31 cellular contexts compared by ENCODE assay signal in genomic region chr19:33556261-33556660, GRCh38.
"Had no signal": no experiment of that assay in that cellular context is flagged by ENCODE, and none has a peak within 500 bp of the region (broad histone marks: within the 10 kb centered on the region; RNA-seq: fewer than 3 reads in every experiment).

No MANE protein-coding gene starts in this region.

- H3K4me3 Mint-ChIP-seq: activated CD4-positive, alpha-beta memory T cell treated with anti-CD3 and anti-CD28 coated beads, Interleukin-2, amount 10 ng/mL, durations not matched to agents 7 days and 5 days; activated CD4-positive, alpha-beta T cell treated with anti-CD3 and anti-CD28 coated beads for 36 hours; activated CD4-positive, alpha-beta T cell treated with anti-CD3 and anti-CD28 coated beads, Interleukin-2, amount 10 ng/mL, durations not matched to agents 24 days and 14 days; activated naive CD4-positive, alpha-beta T cell treated with anti-CD3 and anti-CD28 coated beads, Interleukin-2, amount 10 ng/mL, durations not matched to agents 7 days and 5 days; activated naive CD8-positive, alpha-beta T cell treated with anti-CD3 and anti-CD28 coated beads, Interleukin-2, amount 10 ng/mL, durations not matched to agents 7 days and 5 days; activated T-cell treated with anti-CD3 and anti-CD28 coated beads, Interleukin-2, amount 50 U/mL, for 24 hours; activated T-cell treated with anti-CD3 and anti-CD28 coated beads, Interleukin-2, amount 50 U/mL, for 72 hours; brain; endodermal cell had no signal

- H3K27ac ChIP-seq: ascending aorta, breast epithelium, cardiac muscle cell, colonic mucosa, dorsolateral prefrontal cortex, esophagus muscularis mucosa, foreskin keratinocyte, gastrocnemius medialis had no signal

- DNase-seq: activated CD4-positive, alpha-beta memory T cell treated with anti-CD3 and anti-CD28 coated beads, Interleukin-2, amount 10 ng/mL, durations not matched to agents 7 days and 5 days; activated CD4-positive, alpha-beta T cell treated with anti-CD3 and anti-CD28 coated beads for 36 hours; activated CD4-positive, alpha-beta T cell treated with anti-CD3 and anti-CD28 coated beads, Interleukin-2, amount 10 ng/mL, durations not matched to agents 24 days and 14 days; activated CD4-positive, alpha-beta T cell treated with anti-CD3 and anti-CD28 coated beads, Interleukin-2, amount 50 U/mL, for 4 hours; activated CD4-positive, CD25-positive, alpha-beta regulatory T cell treated with anti-CD3 and anti-CD28 coated beads, Interleukin-2, amount 50 U/mL, for 72 hours; activated CD8-positive, alpha-beta memory T cell treated with anti-CD3 and anti-CD28 coated beads, Interleukin-2, amount 50 U/mL, for 48 hours; activated gamma-delta T cell; activated naive CD4-positive, alpha-beta T cell; activated naive CD4-positive, alpha-beta T cell treated with anti-CD3 and anti-CD28 coated beads, Interleukin-2, amount 10 ng/mL, durations not matched to agents 7 days and 5 days; activated naive CD8-positive, alpha-beta T cell treated with anti-CD3 and anti-CD28 coated beads, Interleukin-2, amount 10 ng/mL, durations not matched to agents 7 days and 5 days; activated T-cell treated with anti-CD3 and anti-CD28 coated beads for 4 hours; activated T-cell treated with anti-CD3 and anti-CD28 coated beads, Interleukin-2, amount 50 U/mL, for 24 hours; activated T-cell treated with anti-CD3 and anti-CD28 coated beads, Interleukin-2, amount 50 U/mL, for 72 hours; central memory CD4-positive, alpha-beta T cell; cerebellar nuclear complex; colonic mucosa; effector memory CD4-positive, alpha-beta T cell; endodermal cell; erythroblast; foreskin keratinocyte; gastrocnemius medialis; glutamatergic neuron; T-helper 1 cell; T-helper 2 cell had no signal

- H3K4me1 ChIP-seq: ascending aorta, breast epithelium, colonic mucosa, esophagus muscularis mucosa, foreskin keratinocyte, gastrocnemius medialis had no signal

- ATAC-seq: activated CD4-positive, alpha-beta T cell treated with anti-CD3 and anti-CD28 coated beads for 36 hours; activated naive CD4-positive, alpha-beta T cell treated with anti-CD3 and anti-CD28 coated beads, Interleukin-2, amount 50 U/mL, for 72 hours; activated T-cell treated with anti-CD3 and anti-CD28 coated beads, Interleukin-2, amount 50 U/mL, for 72 hours; foreskin keratinocyte; gastrocnemius medialis had no signal

- H3K4me1 Mint-ChIP-seq: activated CD4-positive, alpha-beta memory T cell treated with anti-CD3 and anti-CD28 coated beads, Interleukin-2, amount 10 ng/mL, durations not matched to agents 7 days and 5 days; activated CD4-positive, alpha-beta T cell treated with anti-CD3 and anti-CD28 coated beads for 36 hours; activated CD4-positive, alpha-beta T cell treated with anti-CD3 and anti-CD28 coated beads, Interleukin-2, amount 10 ng/mL, durations not matched to agents 24 days and 14 days; activated naive CD4-positive, alpha-beta T cell treated with anti-CD3 and anti-CD28 coated beads, Interleukin-2, amount 10 ng/mL, durations not matched to agents 7 days and 5 days; activated naive CD8-positive, alpha-beta T cell treated with anti-CD3 and anti-CD28 coated beads, Interleukin-2, amount 10 ng/mL, durations not matched to agents 7 days and 5 days; endodermal cell had no signal

- H3K9me3 ChIP-seq: ascending aorta, breast epithelium, colonic mucosa, esophagus muscularis mucosa, gastrocnemius medialis had no signal

- H3K4me3 ChIP-seq: ascending aorta, breast epithelium, cardiac muscle cell, colonic mucosa, dorsolateral prefrontal cortex, esophagus muscularis mucosa, gastrocnemius medialis had no signal

- H3K27ac Mint-ChIP-seq: activated CD4-positive, alpha-beta memory T cell treated with anti-CD3 and anti-CD28 coated beads, Interleukin-2, amount 10 ng/mL, durations not matched to agents 7 days and 5 days; activated CD4-positive, alpha-beta T cell treated with anti-CD3 and anti-CD28 coated beads for 36 hours; activated CD4-positive, alpha-beta T cell treated with anti-CD3 and anti-CD28 coated beads, Interleukin-2, amount 10 ng/mL, durations not matched to agents 24 days and 14 days; activated naive CD4-positive, alpha-beta T cell treated with anti-CD3 and anti-CD28 coated beads, Interleukin-2, amount 50 U/mL, for 72 hours; activated naive CD8-positive, alpha-beta T cell treated with anti-CD3 and anti-CD28 coated beads, Interleukin-2, amount 10 ng/mL, durations not matched to agents 7 days and 5 days; activated T-cell treated with anti-CD3 and anti-CD28 coated beads, Interleukin-2, amount 50 U/mL, for 24 hours; activated T-cell treated with anti-CD3 and anti-CD28 coated beads, Interleukin-2, amount 50 U/mL, for 72 hours; endodermal cell had no signal

- H3K27me3 ChIP-seq: ascending aorta, cardiac muscle cell, colonic mucosa had no signal

- H3K36me3 Mint-ChIP-seq: activated naive CD4-positive, alpha-beta T cell treated with anti-CD3 and anti-CD28 coated beads, Interleukin-2, amount 10 ng/mL, durations not matched to agents 7 days and 5 days; activated naive CD4-positive, alpha-beta T cell treated with anti-CD3 and anti-CD28 coated beads, Interleukin-2, amount 50 U/mL, for 72 hours; activated naive CD8-positive, alpha-beta T cell treated with anti-CD3 and anti-CD28 coated beads, Interleukin-2, amount 10 ng/mL, durations not matched to agents 7 days and 5 days; brain had no signal

- H3K36me3 ChIP-seq: ascending aorta, breast epithelium, cardiac muscle cell, colonic mucosa, esophagus muscularis mucosa, gastrocnemius medialis had no signal

- H3K27me3 Mint-ChIP-seq: activated CD4-positive, alpha-beta T cell treated with anti-CD3 and anti-CD28 coated beads for 36 hours; activated CD4-positive, alpha-beta T cell treated with anti-CD3 and anti-CD28 coated beads, Interleukin-2, amount 10 ng/mL, durations not matched to agents 24 days and 14 days; activated naive CD4-positive, alpha-beta T cell treated with anti-CD3 and anti-CD28 coated beads, Interleukin-2, amount 10 ng/mL, durations not matched to agents 7 days and 5 days; activated naive CD8-positive, alpha-beta T cell treated with anti-CD3 and anti-CD28 coated beads, Interleukin-2, amount 10 ng/mL, durations not matched to agents 7 days and 5 days had no signal
